Comparison of ENCODE assay signal across 23 cellular contexts in genomic region chr19:56949651-56950050, GRCh38.
DNase-seq lines count a peak whose midpoint lies in the region; ATAC-seq and TF ChIP-seq lines count a peak whose summit lies in the region.
"Had no signal": no experiment of that assay in that cellular context is flagged by ENCODE, and none has a peak within 500 bp of the region (broad histone marks: within the 10 kb centered on the region; RNA-seq: fewer than 3 reads in every experiment).

No MANE protein-coding gene starts in this region.

- no peak overlapping the region for H3K27ac ChIP-seq in heart right ventricle
- H3K27ac ChIP-seq in adrenal gland: peak overlapping the region in 4 of 5 donors; percentile 42 to 76 (median 68)
- H3K27ac ChIP-seq in ovary: peak overlapping the region in 1 of 2 donors; percentile 72
- H3K27ac ChIP-seq: A549; BLaER1 treated with 17β-estradiol and CSF1 and Interleukin-3, amounts not matched to agents 10 nM and 100 nM; GM23248 had no signal

- TF ChIP-seq CTCF in heart right ventricle (IDR thresholded peaks at IDR 0.05): no peak
- no peak for TF ChIP-seq CTCF in adrenal gland (IDR thresholded peaks at IDR 0.05)
- no peak for TF ChIP-seq CTCF in ovary (IDR thresholded peaks at IDR 0.05)

- H3K9me3 ChIP-seq in heart right ventricle (peaks cover 0 to 56% (median 0%) of the 10 kb centered on the region in 11 donors), adrenal gland (replicated peaks in 1 of 3) (no peaks in the 10 kb centered on the region), ovary (no peaks in the 10 kb centered on the region)
- H3K9me3 ChIP-seq: BE2C; BLaER1 treated with 17β-estradiol and CSF1 and Interleukin-3, amounts not matched to agents 10 nM and 100 nM had no signal

- no peaks in the 10 kb centered on the region for H3K4me1 ChIP-seq in heart right ventricle
- H3K4me1 ChIP-seq in adrenal gland (replicated peaks in 1 of 2): peaks cover 0 to 13% of the 10 kb centered on the region in 2 donors
- peaks cover 30% of the 10 kb centered on the region for H3K4me1 ChIP-seq in ovary (ENCODE audit: insufficient read depth)
- H3K4me1 ChIP-seq: A549; BE2C; BLaER1 treated with 17β-estradiol and CSF1 and Interleukin-3, amounts not matched to agents 10 nM and 100 nM had no signal

- H3K36me3 ChIP-seq in heart right ventricle (no peaks in the 10 kb centered on the region), adrenal gland (replicated peaks in 1 of 2) (no peaks in the 10 kb centered on the region), ovary (no peaks in the 10 kb centered on the region)
- H3K36me3 ChIP-seq: BE2C; BLaER1 treated with 17β-estradiol and CSF1 and Interleukin-3, amounts not matched to agents 10 nM and 100 nM had no signal

- TF ChIP-seq POLR2A in adrenal gland (IDR thresholded peaks at IDR 0.05) (no peak), ovary (IDR thresholded peaks at IDR 0.05) (no peak)

- H3K4me3 ChIP-seq in heart right ventricle (no peak overlapping the region), adrenal gland (no peak overlapping the region), ovary (no peak overlapping the region)
- H3K4me3 ChIP-seq: A549; BLaER1 treated with 17β-estradiol and CSF1 and Interleukin-3, amounts not matched to agents 10 nM and 100 nM; GM12878; GM23248 had no signal

- WGBS in heart right ventricle, 2 donors: 29 to 37% methylated on average over 11 of the region's 11 CpGs
- 31 to 59% (median 37%) methylated on average over 10 to 11 of the region's 11 CpGs for whole genome bisulfite sequencing in adrenal gland, 4 donors
- 9 to 17% (median 11%) methylated on average over 11 of the region's 11 CpGs for WGBS in ovary, 3 donors

- intact Hi-C loops in Right ventricle myocardium superior (cut with DNase I) (no loop called here), heart right ventricle (cut with DNase I) (no loop called here), adrenal gland (cut with DNase I) (no loop called here), ovary (cut with DNase I) (no loop called here)

- ATAC-seq in Right ventricle myocardium superior (ENCODE audit: poor library complexity) (peak; percentile 43), heart right ventricle (no peak), HG02642 (IDR thresholded peaks at IDR 0.05; ENCODE audit: poor library complexity, unreplicated experiment) (no peak)
- ATAC-seq: A549, GM12878 had no signal

- TF ChIP-seq EP300 in ovary (IDR thresholded peaks at IDR 0.05): no peak

- H3K27me3 ChIP-seq in heart right ventricle (peaks cover 0 to 28% (median 14%) of the 10 kb centered on the region in 7 donors), adrenal gland (no peaks in the 10 kb centered on the region), ovary (no peaks in the 10 kb centered on the region)
- H3K27me3 ChIP-seq: BE2C; BLaER1 treated with 17β-estradiol and CSF1 and Interleukin-3, amounts not matched to agents 10 nM and 100 nM had no signal

- DNase-seq in Right ventricle myocardium superior: no peak
- no peak for DNase-seq in heart right ventricle
- DNase-seq in NCI-H2227 (lab: John Stamatoyannopoulos, UW; ENCODE audit: unreplicated experiment): peak; percentile 68
- DNase-seq in adrenal gland: peak; percentile 76 to 92 (median 90)
- peak; percentile 84 to 90 (median 87) for DNase-seq in ovary
- no peak for DNase-seq in pons (ENCODE audit: low spot score)
- DNase-seq: 8988T; ACHN; AML-193; BE2C; CD4-positive, alpha-beta T cell; CD8-positive, alpha-beta memory T cell; DMS 273 treated with DMSO at 0.1 percent for 48 hours; DMS79; EL; GDM1; GM23248; H7; HCEC 1CT had no signal

Comparison
In these comparisons a context has a peak if more than half of its experiments do, and no peak if none do; other contexts are left out.
1. DNase-seq: peak in NCI-H2227 (single experiment), adrenal gland (7 of 7) and ovary (5 of 5); none in Right ventricle myocardium superior (single experiment), heart right ventricle (0 of 2) and pons (single experiment).
2. H3K27ac ChIP-seq: peak in adrenal gland (4 of 5); none in heart right ventricle (0 of 10).